In the genomic region with DNA sequence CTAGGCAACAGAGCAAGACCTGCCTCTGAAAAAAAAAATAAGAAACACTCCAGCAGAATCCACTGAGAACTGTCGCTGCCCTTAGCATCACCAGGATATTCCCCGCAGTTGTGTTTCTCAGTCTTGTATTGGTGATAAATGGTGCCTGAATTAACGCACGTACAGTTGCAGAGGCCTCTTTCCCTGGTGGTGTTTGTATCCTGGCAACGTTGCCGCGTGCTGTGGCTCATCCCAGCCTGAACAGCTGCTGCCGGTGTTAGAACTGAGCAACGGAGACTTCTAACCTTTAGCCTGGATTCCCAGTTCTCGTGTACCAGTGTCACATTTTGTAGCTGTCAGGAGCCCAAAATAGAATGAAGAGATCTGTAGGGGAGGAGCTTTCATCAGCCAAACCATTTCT, we compare ENCODE assay signal across 14 cellular contexts. TPM values are rescaled to one million over a fixed set of nuclear protein-coding genes. Genes with fewer than 3 reads are reported as not detected.
A peak's percentile ranks its signal among the peaks of the same experiment; 100 is the strongest.
DNase-seq lines count a peak whose midpoint lies in the region; ATAC-seq and TF ChIP-seq lines count a peak whose summit lies in the region.
"Had no signal": no experiment of that assay in that cellular context is flagged by ENCODE, and none has a peak within 500 bp of the region (broad histone marks: within the 10 kb centered on the region; RNA-seq: fewer than 3 reads in every experiment).

No MANE protein-coding gene starts in this region.

- H3K4me1 Mint-ChIP-seq in neural crest cell, result peaks cover 65% of the 10 kb centered on the region
- H3K4me1 Mint-ChIP-seq in activated naive CD8-positive, alpha-beta T cell treated with anti-CD3 and anti-CD28 coated beads, Interleukin-2, amount 50 U/mL, for 24 hours, result peaks cover 20% of the 10 kb centered on the region

- H3K36me3 Mint-ChIP-seq in neural crest cell (ENCODE audit: low read depth), result no peaks in the 10 kb centered on the region
- peaks cover 4% of the 10 kb centered on the region for H3K36me3 Mint-ChIP-seq in activated naive CD8-positive, alpha-beta T cell treated with anti-CD3 and anti-CD28 coated beads, Interleukin-2, amount 50 U/mL, for 24 hours (ENCODE audit: low read depth)
- H3K36me3 Mint-ChIP-seq: natural killer cell had no signal

- H3K9me3 Mint-ChIP-seq in neural crest cell, result no peaks in the 10 kb centered on the region
- no peaks in the 10 kb centered on the region for H3K9me3 Mint-ChIP-seq in activated naive CD8-positive, alpha-beta T cell treated with anti-CD3 and anti-CD28 coated beads, Interleukin-2, amount 50 U/mL, for 24 hours
- H3K9me3 Mint-ChIP-seq: HFFc6, natural killer cell had no signal

- H3K4me3 Mint-ChIP-seq in neural crest cell, result peak overlapping the region; percentile 24
- no peak overlapping the region for H3K4me3 Mint-ChIP-seq in activated naive CD8-positive, alpha-beta T cell treated with anti-CD3 and anti-CD28 coated beads, Interleukin-2, amount 50 U/mL, for 24 hours
- H3K4me3 Mint-ChIP-seq: HFFc6, natural killer cell had no signal

- TF ChIP-seq CTCF in AG10803 (conservative IDR thresholded peaks at IDR 0.05; ENCODE audit: low read length) (no peak), neural crest cell (conservative IDR thresholded peaks at IDR 0.05) (no peak)

- intact Hi-C loops in head of caudate nucleus (cut with DNase I), result no loop called here

- H3K27me3 Mint-ChIP-seq in neural crest cell (ENCODE audit: low read depth), result no peaks in the 10 kb centered on the region
- H3K27me3 Mint-ChIP-seq in activated naive CD8-positive, alpha-beta T cell treated with anti-CD3 and anti-CD28 coated beads, Interleukin-2, amount 50 U/mL, for 24 hours, result no peaks in the 10 kb centered on the region

- no peak for ATAC-seq in GM19035 (IDR thresholded peaks at IDR 0.05; ENCODE audit: unreplicated experiment)
- ATAC-seq in GM19351 (IDR thresholded peaks at IDR 0.05; ENCODE audit: unreplicated experiment), result no peak
- no peak for ATAC-seq in activated naive CD8-positive, alpha-beta T cell treated with anti-CD3 and anti-CD28 coated beads, Interleukin-2, amount 50 U/mL, for 24 hours
- ATAC-seq: natural killer cell had no signal

- H3K4me3 ChIP-seq in AG10803 (ENCODE audit: low read length), result no peak overlapping the region

- peak; percentile 62 for DNase-seq in AG10803 (ENCODE audit: low read depth)
- peak; percentile 91 for DNase-seq in NCI-H2171 treated with DMSO at 0.1 percent for 48 hours (lab: John Stamatoyannopoulos, UW)
- DNase-seq in head of caudate nucleus, result peak in 30 of 42 donors; percentile 33 to 78 (median 56)
- no peak for DNase-seq in neural crest cell (ENCODE audit: low read depth, low spot score)
- DNase-seq in NCI-H1105 treated with DMSO at 0.1 percent for 48 hours (lab: John Stamatoyannopoulos, UW), result no peak
- no peak for DNase-seq in activated naive CD8-positive, alpha-beta T cell treated with anti-CD3 and anti-CD28 coated beads, Interleukin-2, amount 50 U/mL, for 24 hours
- DNase-seq: activated CD4-positive, alpha-beta T cell treated with anti-CD3 and anti-CD28 coated beads, Interleukin-2, amount 50 U/mL, for 48 hours; AML-193; cerebellar nuclear complex; erythroblast; HFFc6; natural killer cell had no signal

- H3K27ac Mint-ChIP-seq in neural crest cell (ENCODE audit: unreplicated experiment), result peak overlapping the region; percentile 60
- H3K27ac Mint-ChIP-seq in activated naive CD8-positive, alpha-beta T cell treated with anti-CD3 and anti-CD28 coated beads, Interleukin-2, amount 50 U/mL, for 24 hours, result no peak overlapping the region
- H3K27ac Mint-ChIP-seq: HFFc6, natural killer cell had no signal

RNA-seq across cellular contexts. Expression of gene MLYCD, which starts 4.8 kb away (rescaled TPM):
- 5.2 and 5.5 TPM in 2 replicates for total RNA-seq in neural crest cell

RNA-seq across cellular contexts. Expression of gene OSGIN1, which starts 49.3 kb away (rescaled TPM):
- total RNA-seq in neural crest cell, result 2.4 and 3.0 TPM in 2 replicates

Comparison
In these comparisons a context has a peak if more than half of its experiments do, and no peak if none do; other contexts are left out.
1. DNase-seq: peak in AG10803 (single experiment), NCI-H2171 treated with DMSO at 0.1 percent for 48 hours (single experiment) and head of caudate nucleus (30 of 42); none in neural crest cell (single experiment), NCI-H1105 treated with DMSO at 0.1 percent for 48 hours (single experiment) and activated naive CD8-positive, alpha-beta T cell treated with anti-CD3 and anti-CD28 coated beads, Interleukin-2, amount 50 U/mL, for 24 hours (single experiment).